ENCODE assay signal across 9 cellular contexts in the genomic region with DNA sequence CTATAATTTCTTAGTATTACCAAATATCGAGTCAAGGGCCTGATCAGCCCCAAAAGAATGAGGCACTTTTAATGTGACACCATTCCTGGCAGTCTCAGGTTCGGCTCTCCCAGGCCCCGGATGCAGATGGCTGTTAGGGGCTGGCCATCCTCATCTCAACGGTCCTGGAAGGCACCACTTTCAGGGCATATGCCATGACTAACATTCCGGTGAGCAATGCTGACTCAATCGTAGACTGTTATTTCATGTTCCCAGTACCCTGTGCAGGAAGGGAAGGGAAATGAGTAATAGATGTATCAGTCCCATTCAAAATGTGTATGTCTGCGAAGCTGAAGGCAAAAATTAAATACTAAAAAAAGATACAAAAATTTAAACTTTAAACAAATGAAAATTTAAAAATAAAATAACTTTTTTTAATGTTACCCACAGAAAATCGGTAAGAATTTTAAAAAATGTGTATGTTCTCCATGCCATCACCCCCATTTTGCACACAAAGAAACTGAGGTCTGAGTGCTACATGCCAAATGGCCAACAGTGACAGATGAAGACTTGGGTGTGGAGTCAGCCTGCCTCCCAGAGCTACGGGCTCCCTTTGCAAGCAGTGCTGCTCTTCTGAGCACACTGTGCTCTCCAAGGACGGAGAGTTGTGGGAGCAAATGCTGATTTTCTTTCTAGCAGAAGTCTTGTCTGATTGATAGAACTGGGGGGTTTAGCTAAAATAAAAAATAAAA.
A peak's percentile ranks its signal among the peaks of the same experiment; 100 is the strongest.
DNase-seq lines count a peak whose midpoint lies in the region; ATAC-seq and TF ChIP-seq lines count a peak whose summit lies in the region.
"Had no signal": no experiment of that assay in that cellular context is flagged by ENCODE, and none has a peak within 500 bp of the region (broad histone marks: within the 10 kb centered on the region; RNA-seq: fewer than 3 reads in every experiment).

No MANE protein-coding gene starts in this region.

- CTCF ChIA-PET in RWPE1 (lab: Yijun Ruan, JAX), result no interaction called here

- TF ChIP-seq CTCF in RWPE1 (conservative IDR thresholded peaks at IDR 0.05; ENCODE audit: low read depth), result no peak

- peak overlapping the region; percentile 99 for H3K27ac ChIP-seq in RWPE1
- H3K27ac ChIP-seq: parathyroid adenoma had no signal

- POLR2A ChIA-PET in RWPE1 (lab: Yijun Ruan, JAX; ENCODE audit: low non-redundant PET), result no interaction called here

- peak; percentile 76 for DNase-seq in activated effector memory CD4-positive, alpha-beta T cell treated with anti-CD3 and anti-CD28 coated beads, Interleukin-2, amount 50 U/mL, for 16 hours
- no peak for DNase-seq in activated effector memory CD4-positive, alpha-beta T cell treated with Interleukin-2 at 50 U/mL for 16 hours
- DNase-seq in RWPE1 (ENCODE audit: low spot score) (peak; percentile 86), dermis microvascular lymphatic vessel endothelial cell (ENCODE audit: low read depth in 2 of 2) (peak; percentile 93 to 99), NCI-H774 (lab: John Stamatoyannopoulos, UW) (no peak)
- peak; percentile 41 to 43 for DNase-seq in stimulated activated CD4-positive, alpha-beta T cell treated with anti-CD3 and anti-CD28 coated beads, Interleukin-2, amount 100 ng/mL, for 24 hours

- no peak for ATAC-seq in GM19455 (IDR thresholded peaks at IDR 0.05; ENCODE audit: unreplicated experiment)
- no peak for ATAC-seq in GM19397 (IDR thresholded peaks at IDR 0.05; ENCODE audit: unreplicated experiment)

Comparison
In these comparisons a context has a peak if more than half of its experiments do, and no peak if none do; other contexts are left out.
1. DNase-seq: peak in activated effector memory CD4-positive, alpha-beta T cell treated with anti-CD3 and anti-CD28 coated beads, Interleukin-2, amount 50 U/mL, for 16 hours (single experiment), RWPE1 (single experiment), dermis microvascular lymphatic vessel endothelial cell (2 of 2) and stimulated activated CD4-positive, alpha-beta T cell treated with anti-CD3 and anti-CD28 coated beads, Interleukin-2, amount 100 ng/mL, for 24 hours (2 of 2); none in activated effector memory CD4-positive, alpha-beta T cell treated with Interleukin-2 at 50 U/mL for 16 hours (single experiment) and NCI-H774 (single experiment).